Comparison of ENCODE assay signal across 29 cellular contexts in genomic region chr4:178738026-178738425, GRCh38.
"Had no signal": no experiment of that assay in that cellular context is flagged by ENCODE, and none has a peak within 500 bp of the region (broad histone marks: within the 10 kb centered on the region; RNA-seq: fewer than 3 reads in every experiment).

No MANE protein-coding gene starts in this region.

- H3K27me3 ChIP-seq: adrenal gland, dorsolateral prefrontal cortex, esophagus muscularis mucosa, gastroesophageal sphincter, heart right ventricle had no signal

- H3K9me3 ChIP-seq: adrenal gland, esophagus muscularis mucosa, gastroesophageal sphincter had no signal

- ATAC-seq: activated CD4-positive, CD25-positive, alpha-beta regulatory T cell treated with anti-CD3 and anti-CD28 coated beads, Interleukin-2, amount 50 U/mL, for 24 hours; activated CD8-positive, alpha-beta T cell treated with anti-CD3 and anti-CD28 coated beads for 36 hours; activated T-cell treated with anti-CD3 and anti-CD28 coated beads, Interleukin-2, amount 50 U/mL, for 4 hours; activated T-helper 17 cell treated with anti-CD3 and anti-CD28 coated beads, Interleukin-2, amount 50 U/mL, for 72 hours; gastroesophageal sphincter; heart right ventricle; T-helper 17 cell had no signal

- H3K4me1 ChIP-seq: adrenal gland, esophagus muscularis mucosa, gastroesophageal sphincter, heart right ventricle had no signal

- H3K4me3 ChIP-seq: adrenal gland, coronary artery, dorsolateral prefrontal cortex, esophagus muscularis mucosa, gastroesophageal sphincter, heart right ventricle had no signal

- DNase-seq: activated B cell treated with CpG ODN at 0.5 μM for 24 hours; activated CD4-positive, alpha-beta T cell treated with anti-CD3 and anti-CD28 coated beads for 48 hours; activated CD4-positive, alpha-beta T cell treated with anti-CD3 and anti-CD28 coated beads, Interleukin-2, amount 50 U/mL, for 1 hour; activated CD4-positive, alpha-beta T cell treated with anti-CD3 and anti-CD28 coated beads, Interleukin-2, amount 50 U/mL, for 48 hours; activated CD8-positive, alpha-beta memory T cell treated with anti-CD3 and anti-CD28 coated beads for 24 hours; activated CD8-positive, alpha-beta T cell treated with anti-CD3 and anti-CD28 coated beads for 36 hours; activated effector memory CD4-positive, alpha-beta T cell treated with Interleukin-2 at 50 U/mL for 16 hours; activated gamma-delta T cell treated with Interleukin-2 at 50 U/mL for 16 hours; activated naive CD4-positive, alpha-beta T cell treated with anti-CD3 and anti-CD28 coated beads, Interleukin-2, amount 50 U/mL, for 16 hours; activated naive CD4-positive, alpha-beta T cell treated with Interleukin-2 at 50 U/mL for 16 hours; activated T-cell treated with anti-CD3 and anti-CD28 coated beads, Interleukin-2, amount 50 U/mL, for 4 hours; adrenal gland; amygdala; aorta; dorsolateral prefrontal cortex; effector memory CD4-positive, alpha-beta T cell; endodermal cell; erythroblast; foreskin melanocyte; heart right ventricle; T-helper 1 cell; T-helper 17 cell; T1000; WERI-Rb-1 had no signal

- H3K36me3 ChIP-seq: adrenal gland, esophagus muscularis mucosa, gastroesophageal sphincter, heart right ventricle, WERI-Rb-1 had no signal

- H3K27ac ChIP-seq: adrenal gland, coronary artery, dorsolateral prefrontal cortex, esophagus muscularis mucosa, gastroesophageal sphincter, heart right ventricle, WERI-Rb-1 had no signal
